In the genomic region with DNA sequence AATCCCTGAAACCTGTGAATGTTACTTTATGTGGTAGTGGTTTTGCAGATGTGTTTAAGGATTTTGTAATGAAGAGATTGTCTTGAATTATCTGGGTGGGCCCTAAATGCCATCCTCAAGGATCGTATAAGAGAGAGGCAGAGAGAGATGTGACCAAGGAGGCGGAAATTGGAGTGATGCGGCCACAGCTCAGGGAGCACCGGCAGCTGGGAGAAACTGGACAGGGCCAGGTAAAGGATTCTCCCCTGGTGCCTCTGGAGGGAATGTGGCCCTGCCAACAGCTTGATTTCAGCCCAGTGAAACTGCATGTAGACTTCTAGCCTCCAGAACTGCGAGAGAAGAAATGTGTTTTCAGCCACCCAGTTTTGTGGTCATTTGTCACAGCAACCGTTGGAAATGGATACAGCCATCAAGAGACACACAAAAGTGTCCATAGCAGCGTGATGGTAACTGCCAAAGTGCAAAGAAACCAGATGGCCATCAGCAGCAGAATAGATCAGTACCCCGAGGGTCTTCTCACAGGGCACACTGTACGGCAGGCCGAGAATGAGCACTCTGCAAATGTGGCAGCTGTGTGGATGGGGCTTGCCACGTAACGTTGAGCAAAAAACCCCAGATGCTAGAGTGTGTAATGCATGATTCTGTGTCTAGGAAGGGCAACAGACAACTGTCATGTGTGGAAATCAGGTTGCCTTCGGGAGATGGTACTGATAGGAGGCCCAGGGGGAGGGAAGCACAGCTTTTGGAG, we compare ENCODE assay signal across 25 cellular contexts. TPM values are rescaled to one million over a fixed set of nuclear protein-coding genes. Genes with fewer than 3 reads are reported as not detected.
"Had no signal": no experiment of that assay in that cellular context is flagged by ENCODE, and none has a peak within 500 bp of the region (broad histone marks: within the 10 kb centered on the region; RNA-seq: fewer than 3 reads in every experiment).

No MANE protein-coding gene starts in this region.

- H3K4me1 ChIP-seq: heart left ventricle, left ventricle myocardium inferior, neural progenitor cell, prostate gland, right atrium auricular region, suprapubic skin, transverse colon, vagina had no signal

- H3K27ac ChIP-seq: coronary artery, heart left ventricle, left ventricle myocardium inferior, neural progenitor cell, prostate gland, right atrium auricular region, suprapubic skin, transverse colon, vagina had no signal

- H3K9me3 Mint-ChIP-seq: activated CD4-positive, alpha-beta memory T cell treated with anti-CD3 and anti-CD28 coated beads, Interleukin-2, amount 10 ng/mL, durations not matched to agents 7 days and 5 days; activated T-cell treated with anti-CD3 and anti-CD28 coated beads, Interleukin-2, amount 50 U/mL, for 4 hours; T-cell had no signal

- H3K4me2 ChIP-seq: neural progenitor cell had no signal

- H3K4me3 ChIP-seq: coronary artery, heart left ventricle, left ventricle myocardium inferior, neural progenitor cell, prostate gland, right atrium auricular region, suprapubic skin, transverse colon, vagina had no signal

- H3K27me3 ChIP-seq: heart left ventricle, neural progenitor cell, right atrium auricular region, transverse colon, vagina had no signal

- H3K9ac ChIP-seq: neural progenitor cell had no signal

- H3K27me3 Mint-ChIP-seq: activated CD4-positive, alpha-beta memory T cell treated with anti-CD3 and anti-CD28 coated beads, Interleukin-2, amount 10 ng/mL, durations not matched to agents 7 days and 5 days; T-cell had no signal

- H2AFZ ChIP-seq: neural progenitor cell had no signal

- ATAC-seq: activated T-cell treated with anti-CD3 and anti-CD28 coated beads, Interleukin-2, amount 50 U/mL, for 4 hours; heart left ventricle; T-cell had no signal

- H3K36me3 ChIP-seq: heart left ventricle, left ventricle myocardium inferior, neural progenitor cell, prostate gland, right atrium auricular region, suprapubic skin, transverse colon, vagina had no signal

- H3K4me3 Mint-ChIP-seq: activated CD4-positive, alpha-beta memory T cell treated with anti-CD3 and anti-CD28 coated beads, Interleukin-2, amount 10 ng/mL, durations not matched to agents 7 days and 5 days; activated T-cell treated with anti-CD3 and anti-CD28 coated beads, Interleukin-2, amount 50 U/mL, for 4 hours; neural progenitor cell had no signal

- H3K9me3 ChIP-seq: heart left ventricle, left ventricle myocardium inferior, prostate gland, right atrium auricular region, suprapubic skin, transverse colon, vagina had no signal

- H3K4me1 Mint-ChIP-seq: activated CD4-positive, alpha-beta memory T cell treated with anti-CD3 and anti-CD28 coated beads, Interleukin-2, amount 10 ng/mL, durations not matched to agents 7 days and 5 days had no signal

- DNase-seq: activated CD4-positive, alpha-beta memory T cell treated with anti-CD3 and anti-CD28 coated beads, Interleukin-2, amount 10 ng/mL, durations not matched to agents 7 days and 5 days; activated CD4-positive, alpha-beta T cell treated with anti-CD3 and anti-CD28 coated beads for 48 hours; activated CD4-positive, CD25-positive, alpha-beta regulatory T cell; activated effector memory CD4-positive, alpha-beta T cell treated with Interleukin-2 at 50 U/mL for 16 hours; activated naive CD4-positive, alpha-beta T cell treated with anti-CD3 and anti-CD28 coated beads, Interleukin-2, amount 50 U/mL, for 16 hours; activated T-cell treated with anti-CD3 and anti-CD28 coated beads, Interleukin-2, amount 50 U/mL, for 4 hours; amniotic stem cell; heart left ventricle; kidney glomerular epithelial cell; left ventricle myocardium inferior; stimulated activated CD4-positive, alpha-beta T cell treated with anti-CD3 and anti-CD28 coated beads, Interleukin-2, amount 100 ng/mL, for 24 hours; stimulated activated naive CD4-positive, alpha-beta T cell treated with Interleukin-2 at 50 U/mL for 16 hours; T-cell; T-helper 9 cell; transverse colon had no signal

- H3K27ac Mint-ChIP-seq: activated CD4-positive, alpha-beta memory T cell treated with anti-CD3 and anti-CD28 coated beads, Interleukin-2, amount 10 ng/mL, durations not matched to agents 7 days and 5 days; neural progenitor cell had no signal

RNA-seq across cellular contexts. Expression of a gene that starts 49.6 kb away (rescaled TPM):
- total RNA-seq: activated CD4-positive, alpha-beta memory T cell treated with anti-CD3 and anti-CD28 coated beads, Interleukin-2, amount 10 ng/mL, durations not matched to agents 7 days and 5 days; activated T-cell treated with anti-CD3 and anti-CD28 coated beads, Interleukin-2, amount 50 U/mL, for 4 hours; frontal cortex; heart left ventricle; left ventricle myocardium inferior; mononuclear cell; osteoblast; right atrium auricular region; suprapubic skin; T-cell; transverse colon; vagina had no signal
- polyA plus RNA-seq: esophagus, heart left ventricle had no signal
